Comparison of ENCODE assay signal across 8 cellular contexts in genomic region chr10:3452234-3452633, GRCh38.
DNase-seq lines count a peak whose midpoint lies in the region; ATAC-seq and TF ChIP-seq lines count a peak whose summit lies in the region.

No MANE protein-coding gene starts in this region.

- TF ChIP-seq CTCF in right atrium auricular region (IDR thresholded peaks at IDR 0.05) (peak in 1 of 2 donors; percentile 64), sigmoid colon (IDR thresholded peaks at IDR 0.05) (peak; percentile 19 to 45 (median 29))

- H3K9me3 ChIP-seq in right atrium auricular region: no peaks in the 10 kb centered on the region
- H3K9me3 ChIP-seq in sigmoid colon: no peaks in the 10 kb centered on the region

- no peaks in the 10 kb centered on the region for H3K27me3 ChIP-seq in right atrium auricular region
- no peaks in the 10 kb centered on the region for H3K27me3 ChIP-seq in sigmoid colon

- no peaks in the 10 kb centered on the region for H3K36me3 Mint-ChIP-seq in activated naive CD8-positive, alpha-beta T cell treated with anti-CD3 and anti-CD28 coated beads, Interleukin-2, amount 50 U/mL, for 24 hours (ENCODE audit: low read depth)

- no peaks in the 10 kb centered on the region for H3K9me3 Mint-ChIP-seq in activated naive CD8-positive, alpha-beta T cell treated with anti-CD3 and anti-CD28 coated beads, Interleukin-2, amount 50 U/mL, for 24 hours

- H3K4me1 Mint-ChIP-seq in activated naive CD8-positive, alpha-beta T cell treated with anti-CD3 and anti-CD28 coated beads, Interleukin-2, amount 50 U/mL, for 24 hours: peaks cover 3% of the 10 kb centered on the region

- intact Hi-C loops in sigmoid colon (cut with DNase I): no loop called here

- no peak for ATAC-seq in stimulated activated naive CD8-positive, alpha-beta T cell treated with anti-CD3 and anti-CD28 coated beads, Interleukin-15, Interleukin-2, amounts not matched to agents 100 U/mL and 50 U/mL, for 24 hours
- no peak for ATAC-seq in activated naive CD8-positive, alpha-beta T cell treated with anti-CD3 and anti-CD28 coated beads, Interleukin-2, amount 50 U/mL, for 24 hours
- ATAC-seq in HG02840 (IDR thresholded peaks at IDR 0.05; ENCODE audit: low FRiP score, unreplicated experiment) (no peak), HG03095 (IDR thresholded peaks at IDR 0.05; ENCODE audit: unreplicated experiment) (no peak)

- H3K27me3 Mint-ChIP-seq in activated naive CD8-positive, alpha-beta T cell treated with anti-CD3 and anti-CD28 coated beads, Interleukin-2, amount 50 U/mL, for 24 hours: peaks cover 8% of the 10 kb centered on the region

- TF ChIP-seq POLR2A in sigmoid colon (IDR thresholded peaks at IDR 0.05): no peak

- 63 to 76% methylated on average over 3 of the region's 3 CpGs for WGBS in sigmoid colon, 2 donors

- H3K4me3 Mint-ChIP-seq in activated naive CD8-positive, alpha-beta T cell treated with anti-CD3 and anti-CD28 coated beads, Interleukin-2, amount 50 U/mL, for 24 hours: no peak overlapping the region

- H3K27ac ChIP-seq in right atrium auricular region (peak overlapping the region; percentile 63 to 67), sigmoid colon (peak overlapping the region; percentile 64 to 84 (median 82))

- H3K36me3 ChIP-seq in right atrium auricular region (no peaks in the 10 kb centered on the region), sigmoid colon (no peaks in the 10 kb centered on the region)

- H3K4me3 ChIP-seq in right atrium auricular region (no peak overlapping the region), sigmoid colon (no peak overlapping the region)

- DNase-seq in GM04504 (ENCODE audit: low read depth) (peak; percentile 69), amniotic epithelial cell (ENCODE audit: low read depth) (peak; percentile 96), right atrium auricular region (ENCODE audit: low spot score) (no peak), sigmoid colon (no peak)
- DNase-seq in stimulated activated naive CD8-positive, alpha-beta T cell treated with anti-CD3 and anti-CD28 coated beads, Interleukin-15, Interleukin-2, amounts not matched to agents 100 U/mL and 50 U/mL, for 24 hours: no peak
- DNase-seq in activated naive CD8-positive, alpha-beta T cell treated with anti-CD3 and anti-CD28 coated beads, Interleukin-2, amount 50 U/mL, for 24 hours: no peak

- H3K27ac Mint-ChIP-seq in activated naive CD8-positive, alpha-beta T cell treated with anti-CD3 and anti-CD28 coated beads, Interleukin-2, amount 50 U/mL, for 24 hours: no peak overlapping the region

- TF ChIP-seq EP300 in sigmoid colon (IDR thresholded peaks at IDR 0.05): no peak

- H3K4me1 ChIP-seq in right atrium auricular region (peaks cover 0 to 20% of the 10 kb centered on the region in 2 donors), sigmoid colon (peaks cover 0 to 28% (median 23%) of the 10 kb centered on the region in 4 donors)

Comparison
In these comparisons a context has a peak if more than half of its experiments do, and no peak if none do; other contexts are left out.
1. DNase-seq: peak in GM04504 (single experiment) and amniotic epithelial cell (single experiment); none in right atrium auricular region (single experiment), sigmoid colon (single experiment), stimulated activated naive CD8-positive, alpha-beta T cell treated with anti-CD3 and anti-CD28 coated beads, Interleukin-15, Interleukin-2, amounts not matched to agents 100 U/mL and 50 U/mL, for 24 hours (single experiment) and activated naive CD8-positive, alpha-beta T cell treated with anti-CD3 and anti-CD28 coated beads, Interleukin-2, amount 50 U/mL, for 24 hours (single experiment).